Comparison of ENCODE assay signal across 26 cellular contexts in genomic region chr3:20316238-20316637, GRCh38.
DNase-seq lines count a peak whose midpoint lies in the region; ATAC-seq, FAIRE-seq and TF ChIP-seq lines count a peak whose summit lies in the region.
"Had no signal": no experiment of that assay in that cellular context is flagged by ENCODE, and none has a peak within 500 bp of the region (broad histone marks: within the 10 kb centered on the region; RNA-seq: fewer than 3 reads in every experiment).

No MANE protein-coding gene starts in this region.

- H3K27me3 ChIP-seq in H9 (ENCODE audit: insufficient read depth, low read length) = no peaks in the 10 kb centered on the region
- H3K27me3 ChIP-seq in K562 (ENCODE audit: control insufficient read depth in 2 of 2, insufficient read depth in 2 of 2, low read length in 2 of 2) = no peaks in the 10 kb centered on the region; a peak in 1 of 5 replicates
- H3K27me3 ChIP-seq in stomach = no peaks in the 10 kb centered on the region

- no peak for TF ChIP-seq RAD21 in K562 (CRISPR knock-in tag; conservative IDR thresholded peaks at IDR 0.05 in 1 of 2, IDR thresholded peaks at IDR 0.05 in 1 of 2)

- no peak overlapping the region for H3K4me3 ChIP-seq in K562
- no peak overlapping the region for H3K4me3 ChIP-seq in kidney (ENCODE audit: low read length in 2 of 2)
- no peak overlapping the region for H3K4me3 ChIP-seq in stomach
- H3K4me3 ChIP-seq: mucosa of descending colon had no signal

- no peak overlapping the region for H3K27ac Mint-ChIP-seq in H9
- H3K27ac Mint-ChIP-seq in osteocyte (ENCODE audit: unreplicated experiment) = no peak overlapping the region
- H3K27ac Mint-ChIP-seq: immature natural killer cell had no signal

- WGBS in H9 (ENCODE audit: extremely low coverage, insufficient read length, low lambda C conversion rate) = no CpG with 5 or more reads among the region's 1 CpG
- 0% methylated on average over 1 of the region's 1 CpG for WGBS in K562 (ENCODE audit: insufficient coverage, low coverage, missing lambda C conversion rate)
- 0 to 25% (median 6%) methylated on average over 1 of the region's 1 CpG for WGBS in stomach, 5 donors

- TF ChIP-seq POLR2A in K562 (conservative IDR thresholded peaks at IDR 0.05) (no peak), stomach (IDR thresholded peaks at IDR 0.05) (no peak)

- H3K9me3 Mint-ChIP-seq in H9 = peaks cover 0 to 5% of the 10 kb centered on the region in 2 experiments; a peak in 2 of 5 replicates
- H3K9me3 Mint-ChIP-seq in osteocyte (ENCODE audit: unreplicated experiment) = no peaks in the 10 kb centered on the region

- no peak overlapping the region for H3K4me2 ChIP-seq in H9 (ENCODE audit: insufficient read depth, insufficient read length, low read length)
- H3K4me2 ChIP-seq in K562 (ENCODE audit: insufficient read depth, low read length) = no peak overlapping the region

- H3K4me3 Mint-ChIP-seq in H9 (no peak overlapping the region), osteocyte (ENCODE audit: unreplicated experiment) (no peak overlapping the region)
- H3K4me3 Mint-ChIP-seq: immature natural killer cell had no signal

- TF ChIP-seq EP300 in K562 (IDR thresholded peaks at IDR 0.05; ENCODE audit: low read length) (no peak), stomach (IDR thresholded peaks at IDR 0.05) (no peak)

- no peaks in the 10 kb centered on the region for H4K20me1 ChIP-seq in H9 (ENCODE audit: control insufficient read depth, insufficient read depth, insufficient read length)
- H4K20me1 ChIP-seq in K562 (replicated peaks; ENCODE audit: control insufficient read depth, insufficient read depth, low read length) = no peaks in the 10 kb centered on the region

- H3K4me1 Mint-ChIP-seq in H9 = no peaks in the 10 kb centered on the region
- H3K4me1 Mint-ChIP-seq in osteocyte (ENCODE audit: unreplicated experiment) = no peaks in the 10 kb centered on the region

- peak overlapping the region; percentile 21 for H4K91ac ChIP-seq in H9 (ENCODE audit: insufficient read length, low read depth, low read length)

- intact Hi-C loops in K562 (cut with micrococcal nuclease) = no loop called here
- intact Hi-C loops in kidney (cut with DNase I) = no loop called here
- intact Hi-C loops in stomach (cut with DNase I; ENCODE audit: low total_unique reads) = no loop called here

- BruUV-seq in K562 (replicated peaks; lab: Mats Ljungman, UMichigan) = no TSS peak

- ATAC-seq in K562 = no peak
- ATAC-seq: mucosa of descending colon had no signal

- no peak overlapping the region for H3K18ac ChIP-seq in H9 (ENCODE audit: insufficient read length, low read depth, low read length)

- no peak overlapping the region for H3K23ac ChIP-seq in H9 (ENCODE audit: insufficient read length, low read depth, low read length)

- POLR2A ChIA-PET in K562 (lab: Yijun Ruan, JAX) (interaction anchor here (0.7 kb wide), 1 partner anchor 66 kb away, joined by 3 read pairs; no protein-coding TSS in a partner anchor), RWPE1 (lab: Yijun Ruan, JAX; ENCODE audit: low non-redundant PET) (no interaction called here)

- no peak overlapping the region for H2AK5ac ChIP-seq in H9 (ENCODE audit: insufficient read length, low read length)

- no peak for TF ChIP-seq CTCF in H9 (conservative IDR thresholded peaks at IDR 0.05)
- no peak for TF ChIP-seq CTCF in K562 (IDR thresholded peaks at IDR 0.05 in 2 of 3, conservative IDR thresholded peaks at IDR 0.05 in 1 of 3; ENCODE audit: insufficient read depth in 2 of 3, low read depth in 1 of 3, low read length in 3 of 3)
- no peak for TF ChIP-seq CTCF in kidney (IDR thresholded peaks at IDR 0.05; ENCODE audit: borderline replicate concordance, extremely low read depth, insufficient read depth)
- no peak for TF ChIP-seq CTCF in stomach (IDR thresholded peaks at IDR 0.05)
- TF ChIP-seq CTCF in RWPE1 (conservative IDR thresholded peaks at IDR 0.05; ENCODE audit: low read depth) = no peak
- no peak for TF ChIP-seq CTCF in osteocyte (IDR thresholded peaks at IDR 0.05)

- no peak for FAIRE-seq in K562 (lab: Jason Lieb, UNC)
- FAIRE-seq in kidney (lab: Jason Lieb, UNC) = no peak
- FAIRE-seq: D721Med had no signal

- no peak overlapping the region for H3K14ac ChIP-seq in H9 (ENCODE audit: insufficient read depth, low read length)

- H3K9me3 ChIP-seq in H9 (ENCODE audit: control insufficient read depth, low read depth, low read length) (no peaks in the 10 kb centered on the region), K562 (replicated peaks; ENCODE audit: control insufficient read depth, insufficient read depth, low read depth, low read length) (no peaks in the 10 kb centered on the region), kidney (ENCODE audit: control insufficient read depth in 1 of 2, low read length in 2 of 2) (no peaks in the 10 kb centered on the region), stomach (no peaks in the 10 kb centered on the region)
- H3K9me3 ChIP-seq: mucosa of descending colon had no signal

- H3K79me1 ChIP-seq in H9 (ENCODE audit: insufficient read depth, low read depth, low read length, poor library complexity, severe bottlenecking) = no peaks in the 10 kb centered on the region

- CTCF ChIA-PET in K562 (lab: Yijun Ruan, JAX; ENCODE audit: low intra/inter-chr PET ratio) = no interaction called here
- CTCF ChIA-PET in RWPE1 (lab: Yijun Ruan, JAX) = no interaction called here

- no peak overlapping the region for H3T11ph ChIP-seq in H9 (ENCODE audit: low read length)

- no peaks in the 10 kb centered on the region for H3K36me3 ChIP-seq in K562 (ENCODE audit: control insufficient read depth, insufficient read depth, low read length)
- H3K36me3 ChIP-seq in kidney (ENCODE audit: control insufficient read depth in 1 of 2, insufficient read depth in 2 of 2, low read length in 2 of 2) = no peaks in the 10 kb centered on the region
- H3K36me3 ChIP-seq in stomach = no peaks in the 10 kb centered on the region

- H3K36me3 Mint-ChIP-seq in H9 (ENCODE audit: insufficient read depth in 1 of 3, low read depth in 3 of 3) (peaks cover 0 to 6% (median 0%) of the 10 kb centered on the region in 3 experiments; a peak in 3 of 7 replicates), osteocyte (ENCODE audit: unreplicated experiment) (no peaks in the 10 kb centered on the region)
- H3K36me3 Mint-ChIP-seq: immature natural killer cell had no signal

- H3K56ac ChIP-seq in H9 (ENCODE audit: insufficient read length, low read depth, low read length) = no peak overlapping the region

- in situ Hi-C loops in K562 (cut with MboI) = no loop called here

- H3K79me2 ChIP-seq in H9 (ENCODE audit: insufficient read depth, low read length) (no peaks in the 10 kb centered on the region), K562 (ENCODE audit: control insufficient read depth, insufficient read depth, low read length) (no peaks in the 10 kb centered on the region)

- no peak overlapping the region for H2BK12ac ChIP-seq in H9 (ENCODE audit: insufficient read length, low read depth, low read length)

- H3K23me2 ChIP-seq in H9 (ENCODE audit: insufficient read length, low read depth, low read length, poor library complexity, severe bottlenecking) = no peaks in the 10 kb centered on the region

- H3K27ac ChIP-seq in H9 (ENCODE audit: insufficient read length, low read depth, low read length) (no peak overlapping the region), K562 (ENCODE audit: extremely low read depth, low read depth, low read length) (no peak overlapping the region), kidney (ENCODE audit: low read depth in 2 of 2, low read length in 2 of 2) (peak overlapping the region; percentile 36 to 58), stomach (peak overlapping the region in 4 of 5 donors; percentile 13 to 54 (median 45)), RWPE1 (no peak overlapping the region)
- H3K27ac ChIP-seq: C4-2B, epithelial cell of prostate, HL-60 had no signal

- no peak overlapping the region for H4K8ac ChIP-seq in H9 (replicated peaks; ENCODE audit: insufficient read length, low read depth, low read length)

- H3K9ac ChIP-seq in H9 (ENCODE audit: extremely low read depth, insufficient read length, low read length) = no peak overlapping the region
- no peak overlapping the region for H3K9ac ChIP-seq in K562 (ENCODE audit: insufficient read depth in 1 of 2, low read depth in 2 of 2, low read length in 2 of 2)
- H3K9ac ChIP-seq in kidney (ENCODE audit: low read length in 2 of 2) = no peak overlapping the region

- no peak overlapping the region for H2BK20ac ChIP-seq in H9 (ENCODE audit: low read depth, low read length, poor library complexity, severe bottlenecking)

- no peaks in the 10 kb centered on the region for H3K4me1 ChIP-seq in H9 (ENCODE audit: insufficient read depth, low read length)
- H3K4me1 ChIP-seq in K562 (replicated peaks in 1 of 2; ENCODE audit: control insufficient read depth in 2 of 2, insufficient read depth in 2 of 2, low read length in 2 of 2) = peaks cover 0 to 17% of the 10 kb centered on the region in 2 experiments; a peak in 2 of 5 replicates
- H3K4me1 ChIP-seq in kidney (ENCODE audit: control insufficient read depth in 1 of 2, insufficient read depth in 1 of 2, low read depth in 1 of 2, low read length in 2 of 2) = no peaks in the 10 kb centered on the region
- H3K4me1 ChIP-seq in stomach = peaks cover 0 to 25% (median 12%) of the 10 kb centered on the region in 4 donors

- no peak overlapping the region for H3K4ac ChIP-seq in H9 (ENCODE audit: low read depth, low read length)

- H3K27me3 Mint-ChIP-seq in H9 (ENCODE audit: low read depth) (no peaks in the 10 kb centered on the region; the same call in 1 of the 2 replicates), osteocyte (ENCODE audit: unreplicated experiment) (no peaks in the 10 kb centered on the region)

- H2BK5ac ChIP-seq in H9 (ENCODE audit: insufficient read length, low read length) = no peak overlapping the region

- H2AFZ ChIP-seq in H9 (ENCODE audit: low read length) = no peak overlapping the region
- 0 out of 2 replicates have a peak overlapping the region, but pooled peaks have one; percentile 19 for H2AFZ ChIP-seq in K562 (ENCODE audit: low read depth, low read length)

- no peak overlapping the region for H4K5ac ChIP-seq in H9 (ENCODE audit: insufficient read length, low read depth, low read length)

- no peaks in the 10 kb centered on the region for H3K9me1 ChIP-seq in K562 (ENCODE audit: control insufficient read depth, insufficient read depth, low read length)

- H2BK15ac ChIP-seq in H9 (ENCODE audit: low read depth, low read length) = no peak overlapping the region

- DNase-seq in H9 = no peak
- no peak for DNase-seq in K562 (ENCODE audit: extremely low read depth in 1 of 4, low spot score in 3 of 4)
- DNase-seq in kidney = no peak
- peak; percentile 44 for DNase-seq in stomach
- DNase-seq in RWPE1 (ENCODE audit: low spot score) = no peak
- no peak for DNase-seq in osteocyte (ENCODE audit: extremely low spot score, unreplicated experiment)
- no peak for DNase-seq in retina
- DNase-seq: activated CD4-positive, alpha-beta T cell treated with anti-CD3 and anti-CD28 coated beads, Interleukin-2, amount 50 U/mL, for 48 hours; activated CD8-positive, alpha-beta memory T cell treated with anti-CD3 and anti-CD28 coated beads, Interleukin-2, amount 50 U/mL, for 4 hours; activated naive CD4-positive, alpha-beta T cell treated with anti-CD3 and anti-CD28 coated beads, Interleukin-2, amount 50 U/mL, for 16 hours; central memory CD4-positive, alpha-beta T cell; HCEC 1CT; hippocampal formation; immature natural killer cell; Kasumi-1; mucosa of descending colon; NCI-H1048; NCI-H1930; NCI-H82; Right ventricle myocardium superior; stimulated activated CD8-positive, alpha-beta memory T cell treated with anti-CD3 and anti-CD28 coated beads, Interleukin-4, amount 100 ng/mL, for 48 hours; T-helper 1 cell had no signal

- no peak overlapping the region for H2BK120ac ChIP-seq in H9 (ENCODE audit: low read depth, low read length, poor library complexity, severe bottlenecking)

Comparison
In these comparisons a context has a peak if more than half of its experiments do, and no peak if none do; other contexts are left out.
1. H3K27ac ChIP-seq: peak in kidney (2 of 2) and stomach (4 of 5); none in H9 (single experiment), K562 (single experiment) and RWPE1 (single experiment).